15 cellular contexts compared by ENCODE assay signal in genomic region chr19:43739419-43739818, GRCh38. TPM values are rescaled to one million over a fixed set of nuclear protein-coding genes. Genes with fewer than 3 reads are reported as not detected.
A peak's percentile ranks its signal among the peaks of the same experiment; 100 is the strongest.
DNase-seq lines count a peak whose midpoint lies in the region; ATAC-seq and TF ChIP-seq lines count a peak whose summit lies in the region.
"Had no signal": no experiment of that assay in that cellular context is flagged by ENCODE, and none has a peak within 500 bp of the region (broad histone marks: within the 10 kb centered on the region; RNA-seq: fewer than 3 reads in every experiment).

No MANE protein-coding gene starts in this region.

- CTCF ChIA-PET in Caco-2 (lab: Charles Lee) = interaction anchor here (0.6 kb wide), 1 partner anchor 179 kb away, joined by 3 read pairs; no protein-coding TSS in a partner anchor
- CTCF ChIA-PET in RWPE1 (lab: Yijun Ruan, JAX) = interaction anchor here (0.9 kb wide), 1 partner anchor 45 kb away, joined by 3 read pairs; no protein-coding TSS in a partner anchor
- CTCF ChIA-PET in A673 (lab: Charles Lee) = no interaction called here

- no peaks in the 10 kb centered on the region for H3K27me3 ChIP-seq in Caco-2 (replicated peaks; ENCODE audit: control insufficient read depth, insufficient read depth, low read length)
- H3K27me3 ChIP-seq in prostate gland (replicated peaks; ENCODE audit: insufficient read depth) = no peaks in the 10 kb centered on the region
- H3K27me3 ChIP-seq in A673 (replicated peaks; ENCODE audit: insufficient read depth, low read depth, low read length, poor library complexity) = no peaks in the 10 kb centered on the region
- H3K27me3 ChIP-seq: BE2C, tibial artery had no signal

- H3K27ac ChIP-seq in RWPE1 (peak overlapping the region; percentile 73), prostate gland (peak overlapping the region; percentile 68 to 69), A673 (ENCODE audit: low read depth, low read length, poor library complexity, severe bottlenecking) (no peak overlapping the region)
- H3K27ac ChIP-seq: tibial artery had no signal

- DNase-seq in Caco-2 (no peak), RWPE1 (ENCODE audit: low spot score) (no peak), prostate gland (ENCODE audit: low spot score) (peak; percentile 59), activated gamma-delta T cell (lab: John Stamatoyannopoulos, UW) (no peak), A673 (ENCODE audit: low spot score) (no peak), epidermal melanocyte (ENCODE audit: insufficient read length, low spot score) (no peak)
- DNase-seq: BE2C, glutamatergic neuron, NCI-H1694 treated with DMSO at 0.1 percent for 48 hours, NCI-H510A treated with DMSO at 0.1 percent for 48 hours, tibial artery had no signal

- TF ChIP-seq CTCF in Caco-2 (IDR thresholded peaks at IDR 0.05; ENCODE audit: insufficient read depth in 1 of 2, low read depth in 1 of 2, low read length in 1 of 2, severe bottlenecking in 1 of 2, unreplicated experiment in 1 of 2) (no peak), RWPE1 (conservative IDR thresholded peaks at IDR 0.05; ENCODE audit: low read depth) (no peak), prostate gland (IDR thresholded peaks at IDR 0.05) (no peak), A673 (conservative IDR thresholded peaks at IDR 0.05; ENCODE audit: low read depth, low read length) (no peak)

- peak; percentile 37 for ATAC-seq in esophagus mucosa
- ATAC-seq: activated CD4-positive, CD25-positive, alpha-beta regulatory T cell treated with anti-CD3 and anti-CD28 coated beads, Interleukin-2, amount 50 U/mL, for 24 hours; naive thymus-derived CD8-positive, alpha-beta T cell had no signal

- TF ChIP-seq POLR2A in prostate gland (IDR thresholded peaks at IDR 0.05) = no peak

- H3K4me1 Mint-ChIP-seq in Caco-2 (ENCODE audit: low read depth, unreplicated experiment) = peaks cover 4% of the 10 kb centered on the region

- H3K4me1 ChIP-seq in Caco-2 (peaks cover 9% of the 10 kb centered on the region), prostate gland (replicated peaks) (no peaks in the 10 kb centered on the region), A673 (ENCODE audit: insufficient read depth, low read length, poor library complexity, severe bottlenecking) (no peaks in the 10 kb centered on the region)
- H3K4me1 ChIP-seq: BE2C, tibial artery had no signal

- H3K4me3 Mint-ChIP-seq in Caco-2 (ENCODE audit: unreplicated experiment) = no peak overlapping the region
- H3K4me3 Mint-ChIP-seq: naive thymus-derived CD8-positive, alpha-beta T cell had no signal

- H3K9me3 ChIP-seq in Caco-2 = no peaks in the 10 kb centered on the region
- no peaks in the 10 kb centered on the region for H3K9me3 ChIP-seq in prostate gland
- no peaks in the 10 kb centered on the region for H3K9me3 ChIP-seq in A673 (ENCODE audit: low read depth, low read length, poor library complexity, severe bottlenecking)
- H3K9me3 ChIP-seq: BE2C, tibial artery had no signal

- H3K36me3 ChIP-seq in Caco-2 (ENCODE audit: control insufficient read depth, insufficient read depth, low read length) (peaks cover 15% of the 10 kb centered on the region), prostate gland (peaks cover 7 to 13% of the 10 kb centered on the region in 2 donors), A673 (ENCODE audit: insufficient read depth, low read length, poor library complexity, severe bottlenecking) (peaks cover 80% of the 10 kb centered on the region)

- H3K4me3 ChIP-seq in Caco-2 (ENCODE audit: low read depth, low read length) (no peak overlapping the region), prostate gland (no peak overlapping the region), A673 (ENCODE audit: low read depth, low read length, poor library complexity, severe bottlenecking) (no peak overlapping the region)
- H3K4me3 ChIP-seq: tibial artery had no signal

- intact Hi-C loops in Caco-2 (cut with micrococcal nuclease; ENCODE audit: unreplicated experiment) (no loop called here), prostate gland (cut with DNase I) (no loop called here), A673 (cut with micrococcal nuclease; ENCODE audit: unreplicated experiment) (no loop called here)

- BruUV-seq in Caco-2 (replicated peaks; lab: Mats Ljungman, UMichigan) = no TSS peak
- no TSS peak for BruUV-seq in A673 (replicated peaks; lab: Mats Ljungman, UMichigan)

- H3K36me3 Mint-ChIP-seq in Caco-2 (ENCODE audit: insufficient read depth, unreplicated experiment) = peaks cover 79% of the 10 kb centered on the region

- 69% methylated on average over 9 of the region's 9 CpGs for WGBS in prostate gland

- POLR2A ChIA-PET in Caco-2 (lab: Charles Lee) = no interaction called here
- POLR2A ChIA-PET in RWPE1 (lab: Yijun Ruan, JAX; ENCODE audit: low non-redundant PET) = no interaction called here
- POLR2A ChIA-PET in A673 (lab: Charles Lee; ENCODE audit: low non-redundant PET) = no interaction called here

- peak overlapping the region; percentile 5 for H3K27ac Mint-ChIP-seq in Caco-2 (ENCODE audit: unreplicated experiment)

- H3K9me3 Mint-ChIP-seq in Caco-2 (ENCODE audit: unreplicated experiment) = no peaks in the 10 kb centered on the region
- H3K9me3 Mint-ChIP-seq: naive thymus-derived CD8-positive, alpha-beta T cell had no signal

- no peaks in the 10 kb centered on the region for H3K27me3 Mint-ChIP-seq in Caco-2 (ENCODE audit: insufficient read depth, unreplicated experiment)
- H3K27me3 Mint-ChIP-seq: naive thymus-derived CD8-positive, alpha-beta T cell had no signal

RNA-seq across cellular contexts. Expression of gene SMG9, which starts 15.3 kb away (rescaled TPM):
- total RNA-seq in Caco-2 (2022) (87.6 and 98.8 TPM in 2 replicates), esophagus mucosa (22.3 TPM), prostate gland (10 to 100 TPM; 22.9 to 45.1 TPM), A673 (2021) (78.8 and 90.6 TPM in 2 replicates)

RNA-seq across cellular contexts. Expression of gene IRGC, which starts 23.5 kb away (rescaled TPM):
- total RNA-seq in Caco-2 (2022) (not detected in 2 replicates), esophagus mucosa (not detected), prostate gland (10 to 100 TPM in 1 of 2 donors, not detected in 1; 15.7 TPM), A673 (2021) (not detected in 2 replicates)
- total RNA-seq: cerebellum; naive thymus-derived CD8-positive, alpha-beta T cell had no signal

RNA-seq across cellular contexts. Expression of gene KCNN4, which starts 41.4 kb away (rescaled TPM):
- total RNA-seq in Caco-2 (2022) (3.0 and 4.0 TPM in 2 replicates), esophagus mucosa (4.1 TPM), prostate gland (10 to 100 TPM; 65.1 to 86.1 TPM), A673 (2021) (0.20 TPM in 1 of 2 replicates, not detected in the other)

Comparison
In these comparisons a context has a peak if more than half of its experiments do, and no peak if none do; other contexts are left out.
1. RNA of gene KCNN4, which starts 41.4 kb away (total RNA-seq): 65.1 to 86.1 TPM in prostate gland; 4.1 TPM in esophagus mucosa (single experiment), 3.0 to 4.0 TPM in Caco-2 and 0.20 TPM in A673; every median in the first group is over 10 times any median in the second.